Comparison of ENCODE assay signal across 16 cellular contexts in the genomic region with DNA sequence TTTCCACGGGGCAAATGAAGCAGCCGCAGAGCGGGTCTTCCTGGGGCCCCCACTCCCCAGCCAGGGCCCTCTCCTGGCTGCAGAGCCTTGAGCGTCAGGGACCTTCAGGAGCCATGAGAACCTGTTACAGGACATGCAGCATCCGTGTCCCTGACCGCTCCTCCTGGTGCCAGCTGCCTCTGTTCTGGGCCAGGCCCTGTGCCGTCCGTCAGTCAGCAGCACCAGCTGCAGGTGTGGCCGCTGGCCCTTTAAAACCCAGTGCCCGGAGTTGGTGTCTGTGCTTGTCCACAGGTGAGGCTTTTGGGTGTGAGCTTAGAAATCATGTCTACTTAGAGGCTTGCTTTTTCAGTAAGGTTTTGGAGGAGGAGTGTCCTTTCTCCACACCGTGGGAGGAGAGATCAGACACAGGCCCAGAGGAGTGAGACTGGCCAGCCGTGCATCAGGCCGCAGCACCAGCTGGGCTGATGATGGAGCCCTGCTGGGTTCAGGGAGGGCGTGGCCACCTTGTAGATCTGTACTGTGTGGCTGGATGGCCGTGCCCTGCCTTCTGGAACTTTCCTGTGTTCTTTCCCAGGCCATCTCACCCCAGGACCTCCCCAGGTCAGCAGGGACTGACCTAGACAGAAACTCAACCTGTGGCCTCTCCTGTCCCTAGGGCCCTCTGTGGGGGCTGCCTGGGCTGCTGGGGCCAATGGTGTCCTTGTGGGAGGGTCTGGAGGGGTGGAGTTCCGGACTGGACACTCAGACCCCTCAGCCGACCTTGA. TPM values are rescaled to one million over a fixed set of nuclear protein-coding genes. Genes with fewer than 3 reads are reported as not detected.
DNase-seq lines count a peak whose midpoint lies in the region; ATAC-seq, FAIRE-seq and TF ChIP-seq lines count a peak whose summit lies in the region.
"Had no signal": no experiment of that assay in that cellular context is flagged by ENCODE, and none has a peak within 500 bp of the region (broad histone marks: within the 10 kb centered on the region; RNA-seq: fewer than 3 reads in every experiment).

No MANE protein-coding gene starts in this region.

- H3K9ac ChIP-seq in HepG2 (ENCODE audit: insufficient read depth, low read depth, low read length) (peak overlapping the region; percentile 68), mucosa of stomach (ENCODE audit: low read length) (peak overlapping the region; percentile 61)

- DNase-seq in HepG2 (ENCODE audit: low spot score) (no peak), right lobe of liver (no peak), fibroblast of the aortic adventitia (ENCODE audit: low read depth) (peak; percentile 16), MG63 (no peak), ACHN (no peak)
- DNase-seq: activated CD4-positive, alpha-beta T cell treated with anti-CD3 and anti-CD28 coated beads, Interleukin-2, amount 50 U/mL, for 48 hours; activated T-cell treated with anti-CD3 and anti-CD28 coated beads, Interleukin-2, amount 50 U/mL, for 24 hours; effector CD4-positive, alpha-beta T cell; NCI-H1694 treated with DMSO at 0.1 percent for 48 hours; NK-92 treated with Interleukin-12 subunit alpha and Interleukin-12 subunit beta, amount 100 ng/mL, for 24 hours had no signal

- no peak overlapping the region for H2AFZ ChIP-seq in HepG2 (ENCODE audit: low read length)

- in situ Hi-C loops in HepG2 (cut with HindIII; ENCODE audit: extremely low pct_ligation_motif_present, low pct_unique_long_range_greater_than_20kb): no loop called here
- in situ Hi-C loops in ACHN (cut with HindIII; ENCODE audit: low pct_ligation_motif_present, low pct_unique_long_range_greater_than_20kb, low sequenced_read_pairs): no loop called here

- TF ChIP-seq POLR2A in HepG2 (IDR thresholded peaks at IDR 0.05; ENCODE audit: insufficient read depth in 1 of 2, low read depth in 2 of 2, low read length in 2 of 2) (no peak), right lobe of liver (IDR thresholded peaks at IDR 0.05) (no peak)

- H3K9me3 ChIP-seq in HepG2 (ENCODE audit: low read length): no peaks in the 10 kb centered on the region
- H3K9me3 ChIP-seq in right lobe of liver: no peaks in the 10 kb centered on the region
- no peaks in the 10 kb centered on the region for H3K9me3 ChIP-seq in mucosa of stomach (ENCODE audit: control insufficient read depth, low read length)
- no peaks in the 10 kb centered on the region for H3K9me3 ChIP-seq in MG63
- H3K9me3 ChIP-seq: upper lobe of left lung had no signal

- H3K4me1 ChIP-seq in HepG2 (ENCODE audit: insufficient read depth, low read length): peaks cover 65% of the 10 kb centered on the region
- peaks cover 0 to 3% (median 0%) of the 10 kb centered on the region in 4 donors for H3K4me1 ChIP-seq in right lobe of liver
- H3K4me1 ChIP-seq in mucosa of stomach (ENCODE audit: control insufficient read depth, insufficient read depth, low read length): peaks cover 56% of the 10 kb centered on the region

- peak overlapping the region; percentile 31 to 71 (median 35); a peak in 5 of 6 replicates for H3K4me3 ChIP-seq in HepG2 (replicated peaks in 1 of 3; ENCODE audit: insufficient read depth in 1 of 3, low read depth in 2 of 3, low read length in 3 of 3)
- no peak overlapping the region for H3K4me3 ChIP-seq in right lobe of liver
- H3K4me3 ChIP-seq in fibroblast of the aortic adventitia (ENCODE audit: low read depth, low read length): no peak overlapping the region
- no peak overlapping the region for H3K4me3 ChIP-seq in mucosa of stomach (ENCODE audit: low read length)
- no peak overlapping the region for H3K4me3 ChIP-seq in MG63
- H3K4me3 ChIP-seq: upper lobe of left lung had no signal

- TF ChIP-seq RAD21 in HepG2 (CRISPR knock-in tag; IDR thresholded peaks at IDR 0.05): no peak

- POLR2A ChIA-PET in HepG2 (lab: Yijun Ruan, JAX): interaction anchor here (1.0 to 1.4 kb wide), 2 partner anchors 99 to 173 kb away, joined by 3 to 4 read pairs; a partner anchor contains a TSS

- peak overlapping the region; percentile 91 for H3K27ac ChIP-seq in HepG2 (ENCODE audit: extremely low read length, insufficient read depth, low read length)
- H3K27ac ChIP-seq in right lobe of liver: no peak overlapping the region

- ATAC-seq in HepG2 (peak; percentile 17; the same call in 2 of the 3 replicates), right lobe of liver (no peak), HG02623 (IDR thresholded peaks at IDR 0.05; ENCODE audit: unreplicated experiment) (no peak), HG02870 (IDR thresholded peaks at IDR 0.05; ENCODE audit: unreplicated experiment) (no peak)
- ATAC-seq: stimulated activated memory B cell treated with anti-CD40 and anti-IgM and Interleukin-4, amounts not matched to agents 10 μg/mL and 1 μg/mL and 100 μg/mL, for 72 hours had no signal

- WGBS in HepG2 (ENCODE audit: low lambda C conversion rate): 65% methylated on average over 11 of the region's 17 CpGs
- 100% methylated on average over 1 of the region's 17 CpGs for WGBS in right lobe of liver (ENCODE audit: insufficient coverage, low coverage, low lambda C conversion rate, missing lambda C conversion rate)

- FAIRE-seq in HepG2 (lab: Jason Lieb, UNC): peak; percentile 34
- FAIRE-seq: A204.1 had no signal

- TF ChIP-seq CTCF in HepG2 (CRISPR knock-in tag; IDR thresholded peaks at IDR 0.05) (no peak), right lobe of liver (IDR thresholded peaks at IDR 0.05) (no peak), fibroblast of the aortic adventitia (IDR thresholded peaks at IDR 0.05; ENCODE audit: insufficient read depth, low read length) (no peak)

- TF ChIP-seq EP300 in HepG2 (IDR thresholded peaks at IDR 0.05; ENCODE audit: low read depth in 2 of 2, low read length in 2 of 2) (no peak; a peak in 1 of 4 replicates), HepG2 (CRISPR knock-in tag; IDR thresholded peaks at IDR 0.05; ENCODE audit: borderline replicate concordance) (no peak)

- BruUV-seq in HepG2 (replicated peaks; lab: Mats Ljungman, UMichigan): no TSS peak

- peaks cover 12 to 33% of the 10 kb centered on the region in 2 experiments; a peak in 4 of 5 replicates for H3K36me3 ChIP-seq in HepG2 (replicated peaks in 1 of 2; ENCODE audit: control insufficient read depth in 1 of 2, insufficient read depth in 2 of 2, low read length in 2 of 2)
- H3K36me3 ChIP-seq in right lobe of liver: no peaks in the 10 kb centered on the region
- H3K36me3 ChIP-seq in mucosa of stomach (ENCODE audit: control insufficient read depth, insufficient read depth, low read length): no peaks in the 10 kb centered on the region
- no peaks in the 10 kb centered on the region for H3K36me3 ChIP-seq in MG63

- intact Hi-C loops in HepG2 (cut with micrococcal nuclease; ENCODE audit: unreplicated experiment) (loop anchor here (2.0 kb wide), 1 partner anchor 99 kb away; a partner anchor contains a TSS), right lobe of liver (cut with DNase I) (no loop called here)

- no peaks in the 10 kb centered on the region; the same call in 1 of the 2 replicates for H4K20me1 ChIP-seq in HepG2 (ENCODE audit: insufficient read depth, low read length)

- peaks cover 10% of the 10 kb centered on the region for H3K79me2 ChIP-seq in HepG2 (ENCODE audit: insufficient read depth, low read length)

- CTCF ChIA-PET in HepG2 (lab: Yijun Ruan, JAX; ENCODE audit: low intra/inter-chr PET ratio, low total read pairs): no interaction called here

- no peaks in the 10 kb centered on the region for H3K27me3 ChIP-seq in HepG2 (ENCODE audit: control insufficient read depth in 1 of 2, insufficient read depth in 2 of 2, low read length in 2 of 2)
- no peaks in the 10 kb centered on the region for H3K27me3 ChIP-seq in right lobe of liver
- no peaks in the 10 kb centered on the region for H3K27me3 ChIP-seq in mucosa of stomach (ENCODE audit: control insufficient read depth, insufficient read depth, low read length)
- no peaks in the 10 kb centered on the region for H3K27me3 ChIP-seq in MG63
- H3K27me3 ChIP-seq: upper lobe of left lung had no signal

- H3K4me2 ChIP-seq in HepG2 (ENCODE audit: low read depth, low read length): peak overlapping the region; percentile 92

TF ChIP-seq in HepG2, 621 proteins besides CTCF, POLR2A, EP300 and RAD21 (continues in another document):
- TF ChIP-seq XRCC5 (optimal IDR thresholded peaks at IDR 0.05; ENCODE audit: low read length) (peak; percentile 3), SMAD3 (CRISPR knock-in tag; IDR thresholded peaks at IDR 0.05) (no peak), TRIM24 (CRISPR knock-in tag; IDR thresholded peaks at IDR 0.05) (no peak)

RNA-seq across cellular contexts. Expression of a gene that starts 27.1 kb away (rescaled TPM):
- total RNA-seq in HepG2 (2016; rRNA removed; fragmentation: Illumina TruSeq; extraction: Trizol): 26.3 and 28.8 TPM in 2 replicates
- 8.4 and 10.7 TPM in 2 replicates for total RNA-seq in HepG2 (2016; cell fraction: cytosol; rRNA removed; fragmentation: Illumina TruSeq; extraction: Trizol; ENCODE audit: low read depth)
- total RNA-seq in HepG2 (2016; cell fraction: insoluble cytoplasmic fraction; rRNA removed; fragmentation: Illumina TruSeq; extraction: Trizol): 22.7 and 29.1 TPM in 2 replicates
- total RNA-seq in HepG2 (2016; cell fraction: membrane; rRNA removed; fragmentation: Illumina TruSeq; extraction: Trizol): 18.6 and 20.0 TPM in 2 replicates
- 22.1 and 23.1 TPM in 2 replicates for total RNA-seq in HepG2 (2016; cell fraction: nucleus; rRNA removed; fragmentation: Illumina TruSeq; extraction: Trizol)
- polyA plus RNA-seq in HepG2 (2011; rRNA removed): 23.3 and 23.5 TPM in 2 replicates
- 19.3 and 21.2 TPM in 2 replicates for polyA plus RNA-seq in HepG2 (2011; cell fraction: cytosol; rRNA removed)
- 37.9 and 38.1 TPM in 2 replicates for polyA plus RNA-seq in HepG2 (2011; cell fraction: nucleus; rRNA removed)
- polyA plus RNA-seq in HepG2 (2012): 23.5 and 30.2 TPM in 2 replicates
- polyA plus RNA-seq in HepG2 (2016; cell fraction: cytosol; fragmentation: Illumina TruSeq; extraction: Trizol; ENCODE audit: low read depth): 4.5 and 5.2 TPM in 2 replicates
- polyA plus RNA-seq in HepG2 (2016; cell fraction: insoluble cytoplasmic fraction; fragmentation: Illumina TruSeq; extraction: Trizol; ENCODE audit: low read depth): 22.1 and 25.9 TPM in 2 replicates
- 10.6 and 13.7 TPM in 2 replicates for polyA plus RNA-seq in HepG2 (2016; cell fraction: membrane; fragmentation: Illumina TruSeq; extraction: Trizol; ENCODE audit: low read depth)
- polyA plus RNA-seq in HepG2 (2016; cell fraction: nucleus; fragmentation: Illumina TruSeq; extraction: Trizol; ENCODE audit: insufficient read depth, low read depth): 30.6 and 33.2 TPM in 2 replicates
- 35.1 and 50.6 TPM in 2 replicates for polyA minus RNA-seq in HepG2 (2011; rRNA and poly(A)+ RNA removed; ENCODE audit: low replicate concordance)
- 17.8 and 17.9 TPM in 2 replicates for polyA minus RNA-seq in HepG2 (2011; cell fraction: cytosol; rRNA and poly(A)+ RNA removed)
- 23.1 and 26.7 TPM in 2 replicates for polyA minus RNA-seq in HepG2 (2011; cell fraction: nucleus; rRNA and poly(A)+ RNA removed)
- 10 to 100 TPM in 1 of 6 experiments, 1 to 10 TPM in 5; 3.2 to 11.3 (median 4.8) TPM for total RNA-seq in right lobe of liver
- total RNA-seq in fibroblast of the aortic adventitia (ENCODE audit: low replicate concordance): 12.0 and 25.1 TPM in 2 replicates
- 6.8 and 16.0 TPM in 2 replicates for total RNA-seq in MG63 (2014; rRNA removed; shearing (Covaris generic); ENCODE audit: low replicate concordance)

Comparison
In these comparisons a context has a peak if more than half of its experiments do, and no peak if none do; other contexts are left out.
1. H3K4me3 ChIP-seq: peak in HepG2 (3 of 3); none in right lobe of liver (0 of 3), fibroblast of the aortic adventitia (single experiment), mucosa of stomach (single experiment) and MG63 (single experiment).